Comparison of ENCODE assay signal across 1 cellular context in the genomic region with DNA sequence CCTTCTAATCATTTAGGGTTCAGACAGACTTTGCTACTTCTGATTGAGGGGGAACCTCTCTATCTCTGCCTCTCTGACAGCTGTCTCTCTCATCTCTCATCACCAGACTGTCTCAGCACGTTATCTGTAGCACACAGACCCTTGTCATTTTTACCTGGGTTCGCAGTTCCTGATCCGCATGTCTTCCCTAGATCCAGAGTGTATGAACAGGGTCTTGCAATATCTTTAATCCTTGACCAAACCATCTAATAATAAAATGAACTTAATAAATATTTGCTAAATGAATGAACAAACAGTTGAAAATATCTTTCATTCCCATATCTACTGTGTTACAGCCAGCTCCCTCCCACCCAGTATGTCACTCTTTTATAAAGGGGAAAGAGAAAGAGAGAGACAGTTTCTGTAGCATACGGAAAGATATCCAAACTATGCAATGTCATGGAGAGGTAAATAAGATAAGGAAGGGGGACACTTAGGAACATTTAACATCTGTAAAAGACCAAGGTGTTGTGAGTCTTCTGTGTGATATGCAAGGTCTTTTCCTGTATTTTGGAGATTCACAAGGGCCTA.
A peak's percentile ranks its signal among the peaks of the same experiment; 100 is the strongest.
TF ChIP-seq lines count a peak whose summit lies in the region.

No MANE protein-coding gene starts in this region.

TF ChIP-seq in K562, 482 proteins besides CTCF, POLR2A, EP300 and RAD21 (continued from another document and continues in another):
- TF ChIP-seq GABPB2 (CRISPR knock-in tag; conservative IDR thresholded peaks at IDR 0.05) (no peak), ZNF23 (CRISPR knock-in tag; IDR thresholded peaks at IDR 0.05) (no peak), SIX5 (IDR thresholded peaks at IDR 0.05; ENCODE audit: borderline replicate concordance in 1 of 2, insufficient read depth in 1 of 2, low read depth in 1 of 2, low read length in 2 of 2) (no peak), CCAR2 (IDR thresholded peaks at IDR 0.05; ENCODE audit: low read depth, low read length) (no peak), SP2 (IDR thresholded peaks at IDR 0.05; ENCODE audit: extremely low read depth, low read depth, low read length, poor library complexity, severe bottlenecking) (no peak), GTF2A2 (tag; IDR thresholded peaks at IDR 0.05) (no peak), ZNF644 (tag; IDR thresholded peaks at IDR 0.05; ENCODE audit: low read depth) (no peak), TAF9B (IDR thresholded peaks at IDR 0.05; ENCODE audit: partially characterized antibody) (no peak), SRSF9 (IDR thresholded peaks at IDR 0.05; ENCODE audit: borderline replicate concordance, low read depth, low read length) (no peak), ZNF436 (CRISPR knock-in tag; IDR thresholded peaks at IDR 0.05) (no peak), ZNF354B (CRISPR knock-in tag; IDR thresholded peaks at IDR 0.05) (no peak), MCM2 (IDR thresholded peaks at IDR 0.05; ENCODE audit: low read depth) (no peak), NFE2L1 (tag; IDR thresholded peaks at IDR 0.05; ENCODE audit: borderline replicate concordance, low read depth) (no peak), SMAD3 (CRISPR knock-in tag; conservative IDR thresholded peaks at IDR 0.05) (0 out of 2 replicates have a peak, but pooled peaks have one; percentile 13), XRCC3 (IDR thresholded peaks at IDR 0.05) (no peak), ZNF561 (CRISPR knock-in tag; conservative IDR thresholded peaks at IDR 0.05) (no peak), TSC22D4 (tag; IDR thresholded peaks at IDR 0.05) (no peak), ZNF584 (CRISPR knock-in tag; IDR thresholded peaks at IDR 0.05; ENCODE audit: low read depth) (no peak; the same call in 1 of the 2 replicates), ZNF717 (CRISPR knock-in tag; IDR thresholded peaks at IDR 0.05) (no peak), PML (IDR thresholded peaks at IDR 0.05; ENCODE audit: low read length) (peak; percentile 99), PHB2 (IDR thresholded peaks at IDR 0.05; ENCODE audit: low read depth) (peak; percentile 96), ZNF316 (IDR thresholded peaks at IDR 0.05) (no peak), POLR3G (IDR thresholded peaks at IDR 0.05; ENCODE audit: extremely low read depth, insufficient read length, insufficient replicate concordance) (no peak), LARP7 (IDR thresholded peaks at IDR 0.05) (no peak), HDAC1 (IDR thresholded peaks at IDR 0.05) (peak; percentile 61 to 79), SREBF2 (CRISPR knock-in tag; IDR thresholded peaks at IDR 0.05) (no peak), ZZZ3 (IDR thresholded peaks at IDR 0.05) (no peak), RFX1 (IDR thresholded peaks at IDR 0.05) (no peak), ZNF217 (CRISPR knock-in tag; IDR thresholded peaks at IDR 0.05) (no peak), SMARCB1 (IDR thresholded peaks at IDR 0.05; ENCODE audit: insufficient read length, low read depth) (no peak), YBX1 (IDR thresholded peaks at IDR 0.05) (no peak), KLF13 (tag; IDR thresholded peaks at IDR 0.05; ENCODE audit: borderline replicate concordance, low read depth) (no peak), TOE1 (IDR thresholded peaks at IDR 0.05; ENCODE audit: borderline replicate concordance) (no peak), TOE1 (CRISPR knock-in tag; IDR thresholded peaks at IDR 0.05; ENCODE audit: borderline replicate concordance, low read depth) (no peak), ZNF830 (CRISPR knock-in tag; IDR thresholded peaks at IDR 0.05) (no peak), EP400 (IDR thresholded peaks at IDR 0.05) (peak; percentile 32; the same call in 1 of the 2 replicates), HNRNPK (IDR thresholded peaks at IDR 0.05; ENCODE audit: low read depth, low read length, poor library complexity, severe bottlenecking) (no peak), MIER1 (IDR thresholded peaks at IDR 0.05; ENCODE audit: low read depth) (no peak), HMG20B (CRISPR knock-in tag; IDR thresholded peaks at IDR 0.05) (no peak)
- TF ChIP-seq, protein P1, sequence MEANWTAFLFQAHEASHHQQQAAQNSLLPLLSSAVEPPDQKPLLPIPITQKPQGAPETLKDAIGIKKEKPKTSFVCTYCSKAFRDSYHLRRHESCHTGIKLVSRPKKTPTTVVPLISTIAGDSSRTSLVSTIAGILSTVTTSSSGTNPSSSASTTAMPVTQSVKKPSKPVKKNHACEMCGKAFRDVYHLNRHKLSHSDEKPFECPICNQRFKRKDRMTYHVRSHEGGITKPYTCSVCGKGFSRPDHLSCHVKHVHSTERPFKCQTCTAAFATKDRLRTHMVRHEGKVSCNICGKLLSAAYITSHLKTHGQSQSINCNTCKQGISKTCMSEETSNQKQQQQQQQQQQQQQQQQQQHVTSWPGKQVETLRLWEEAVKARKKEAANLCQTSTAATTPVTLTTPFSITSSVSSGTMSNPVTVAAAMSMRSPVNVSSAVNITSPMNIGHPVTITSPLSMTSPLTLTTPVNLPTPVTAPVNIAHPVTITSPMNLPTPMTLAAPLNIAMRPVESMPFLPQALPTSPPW (CRISPR knock-in tag; IDR thresholded peaks at IDR 0.05) = 0 out of 2 replicates have a peak, but pooled peaks have one; percentile 23
- TF ChIP-seq, protein P2, sequence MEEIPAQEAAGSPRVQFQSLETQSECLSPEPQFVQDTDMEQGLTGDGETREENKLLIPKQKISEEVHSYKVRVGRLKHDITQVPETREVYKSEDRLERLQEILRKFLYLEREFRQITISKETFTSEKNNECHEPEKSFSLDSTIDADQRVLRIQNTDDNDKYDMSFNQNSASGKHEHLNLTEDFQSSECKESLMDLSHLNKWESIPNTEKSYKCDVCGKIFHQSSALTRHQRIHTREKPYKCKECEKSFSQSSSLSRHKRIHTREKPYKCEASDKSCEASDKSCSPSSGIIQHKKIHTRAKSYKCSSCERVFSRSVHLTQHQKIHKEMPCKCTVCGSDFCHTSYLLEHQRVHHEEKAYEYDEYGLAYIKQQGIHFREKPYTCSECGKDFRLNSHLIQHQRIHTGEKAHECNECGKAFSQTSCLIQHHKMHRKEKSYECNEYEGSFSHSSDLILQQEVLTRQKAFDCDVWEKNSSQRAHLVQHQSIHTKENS (CRISPR knock-in tag; IDR thresholded peaks at IDR 0.05) = no peak
- TF ChIP-seq, protein P3, sequence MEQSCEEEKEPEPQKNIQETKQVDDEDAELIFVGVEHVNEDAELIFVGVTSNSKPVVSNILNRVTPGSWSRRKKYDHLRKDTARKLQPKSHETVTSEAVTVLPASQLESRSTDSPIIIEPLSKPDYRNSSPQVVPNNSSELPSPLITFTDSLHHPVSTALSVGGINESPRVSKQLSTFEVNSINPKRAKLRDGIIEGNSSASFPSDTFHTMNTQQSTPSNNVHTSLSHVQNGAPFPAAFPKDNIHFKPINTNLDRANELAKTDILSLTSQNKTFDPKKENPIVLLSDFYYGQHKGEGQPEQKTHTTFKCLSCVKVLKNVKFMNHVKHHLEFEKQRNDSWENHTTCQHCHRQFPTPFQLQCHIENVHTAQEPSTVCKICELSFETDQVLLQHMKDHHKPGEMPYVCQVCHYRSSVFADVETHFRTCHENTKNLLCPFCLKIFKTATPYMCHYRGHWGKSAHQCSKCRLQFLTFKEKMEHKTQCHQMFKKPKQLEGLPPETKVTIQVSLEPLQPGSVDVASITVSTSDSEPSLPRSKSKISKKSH (CRISPR knock-in tag; IDR thresholded peaks at IDR 0.05) = no peak
- TF ChIP-seq, protein P4, sequence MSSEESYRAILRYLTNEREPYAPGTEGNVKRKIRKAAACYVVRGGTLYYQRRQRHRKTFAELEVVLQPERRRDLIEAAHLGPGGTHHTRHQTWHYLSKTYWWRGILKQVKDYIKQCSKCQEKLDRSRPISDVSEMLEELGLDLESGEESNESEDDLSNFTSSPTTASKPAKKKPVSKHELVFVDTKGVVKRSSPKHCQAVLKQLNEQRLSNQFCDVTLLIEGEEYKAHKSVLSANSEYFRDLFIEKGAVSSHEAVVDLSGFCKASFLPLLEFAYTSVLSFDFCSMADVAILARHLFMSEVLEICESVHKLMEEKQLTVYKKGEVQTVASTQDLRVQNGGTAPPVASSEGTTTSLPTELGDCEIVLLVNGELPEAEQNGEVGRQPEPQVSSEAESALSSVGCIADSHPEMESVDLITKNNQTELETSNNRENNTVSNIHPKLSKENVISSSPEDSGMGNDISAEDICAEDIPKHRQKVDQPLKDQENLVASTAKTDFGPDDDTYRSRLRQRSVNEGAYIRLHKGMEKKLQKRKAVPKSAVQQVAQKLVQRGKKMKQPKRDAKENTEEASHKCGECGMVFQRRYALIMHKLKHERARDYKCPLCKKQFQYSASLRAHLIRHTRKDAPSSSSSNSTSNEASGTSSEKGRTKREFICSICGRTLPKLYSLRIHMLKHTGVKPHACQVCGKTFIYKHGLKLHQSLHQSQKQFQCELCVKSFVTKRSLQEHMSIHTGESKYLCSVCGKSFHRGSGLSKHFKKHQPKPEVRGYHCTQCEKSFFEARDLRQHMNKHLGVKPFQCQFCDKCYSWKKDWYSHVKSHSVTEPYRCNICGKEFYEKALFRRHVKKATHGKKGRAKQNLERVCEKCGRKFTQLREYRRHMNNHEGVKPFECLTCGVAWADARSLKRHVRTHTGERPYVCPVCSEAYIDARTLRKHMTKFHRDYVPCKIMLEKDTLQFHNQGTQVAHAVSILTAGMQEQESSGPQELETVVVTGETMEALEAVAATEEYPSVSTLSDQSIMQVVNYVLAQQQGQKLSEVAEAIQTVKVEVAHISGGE (CRISPR knock-in tag; IDR thresholded peaks at IDR 0.05) = 0 out of 6 replicates have a peak, but pooled peaks of 1 of the 3 experiments have one; percentile 24
- TF ChIP-seq, protein P5, sequence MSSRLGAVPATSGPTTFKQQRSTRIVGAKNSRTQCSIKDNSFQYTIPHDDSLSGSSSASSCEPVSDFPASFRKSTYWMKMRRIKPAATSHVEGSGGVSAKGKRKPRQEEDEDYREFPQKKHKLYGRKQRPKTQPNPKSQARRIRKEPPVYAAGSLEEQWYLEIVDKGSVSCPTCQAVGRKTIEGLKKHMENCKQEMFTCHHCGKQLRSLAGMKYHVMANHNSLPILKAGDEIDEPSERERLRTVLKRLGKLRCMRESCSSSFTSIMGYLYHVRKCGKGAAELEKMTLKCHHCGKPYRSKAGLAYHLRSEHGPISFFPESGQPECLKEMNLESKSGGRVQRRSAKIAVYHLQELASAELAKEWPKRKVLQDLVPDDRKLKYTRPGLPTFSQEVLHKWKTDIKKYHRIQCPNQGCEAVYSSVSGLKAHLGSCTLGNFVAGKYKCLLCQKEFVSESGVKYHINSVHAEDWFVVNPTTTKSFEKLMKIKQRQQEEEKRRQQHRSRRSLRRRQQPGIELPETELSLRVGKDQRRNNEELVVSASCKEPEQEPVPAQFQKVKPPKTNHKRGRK (tag; IDR thresholded peaks at IDR 0.05) = no peak
- TF ChIP-seq, protein P6, sequence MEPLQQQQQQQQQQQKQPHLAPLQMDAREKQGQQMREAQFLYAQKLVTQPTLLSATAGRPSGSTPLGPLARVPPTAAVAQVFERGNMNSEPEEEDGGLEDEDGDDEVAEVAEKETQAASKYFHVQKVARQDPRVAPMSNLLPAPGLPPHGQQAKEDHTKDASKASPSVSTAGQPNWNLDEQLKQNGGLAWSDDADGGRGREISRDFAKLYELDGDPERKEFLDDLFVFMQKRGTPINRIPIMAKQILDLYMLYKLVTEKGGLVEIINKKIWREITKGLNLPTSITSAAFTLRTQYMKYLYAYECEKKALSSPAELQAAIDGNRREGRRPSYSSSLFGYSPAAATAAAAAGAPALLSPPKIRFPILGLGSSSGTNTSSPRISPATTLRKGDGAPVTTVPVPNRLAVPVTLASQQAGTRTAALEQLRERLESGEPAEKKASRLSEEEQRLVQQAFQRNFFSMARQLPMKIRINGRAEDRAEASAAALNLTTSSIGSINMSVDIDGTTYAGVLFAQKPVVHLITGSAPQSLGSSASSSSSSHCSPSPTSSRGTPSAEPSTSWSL (CRISPR knock-in tag; IDR thresholded peaks at IDR 0.05; ENCODE audit: borderline replicate concordance) = no peak
- TF ChIP-seq, protein P7, sequence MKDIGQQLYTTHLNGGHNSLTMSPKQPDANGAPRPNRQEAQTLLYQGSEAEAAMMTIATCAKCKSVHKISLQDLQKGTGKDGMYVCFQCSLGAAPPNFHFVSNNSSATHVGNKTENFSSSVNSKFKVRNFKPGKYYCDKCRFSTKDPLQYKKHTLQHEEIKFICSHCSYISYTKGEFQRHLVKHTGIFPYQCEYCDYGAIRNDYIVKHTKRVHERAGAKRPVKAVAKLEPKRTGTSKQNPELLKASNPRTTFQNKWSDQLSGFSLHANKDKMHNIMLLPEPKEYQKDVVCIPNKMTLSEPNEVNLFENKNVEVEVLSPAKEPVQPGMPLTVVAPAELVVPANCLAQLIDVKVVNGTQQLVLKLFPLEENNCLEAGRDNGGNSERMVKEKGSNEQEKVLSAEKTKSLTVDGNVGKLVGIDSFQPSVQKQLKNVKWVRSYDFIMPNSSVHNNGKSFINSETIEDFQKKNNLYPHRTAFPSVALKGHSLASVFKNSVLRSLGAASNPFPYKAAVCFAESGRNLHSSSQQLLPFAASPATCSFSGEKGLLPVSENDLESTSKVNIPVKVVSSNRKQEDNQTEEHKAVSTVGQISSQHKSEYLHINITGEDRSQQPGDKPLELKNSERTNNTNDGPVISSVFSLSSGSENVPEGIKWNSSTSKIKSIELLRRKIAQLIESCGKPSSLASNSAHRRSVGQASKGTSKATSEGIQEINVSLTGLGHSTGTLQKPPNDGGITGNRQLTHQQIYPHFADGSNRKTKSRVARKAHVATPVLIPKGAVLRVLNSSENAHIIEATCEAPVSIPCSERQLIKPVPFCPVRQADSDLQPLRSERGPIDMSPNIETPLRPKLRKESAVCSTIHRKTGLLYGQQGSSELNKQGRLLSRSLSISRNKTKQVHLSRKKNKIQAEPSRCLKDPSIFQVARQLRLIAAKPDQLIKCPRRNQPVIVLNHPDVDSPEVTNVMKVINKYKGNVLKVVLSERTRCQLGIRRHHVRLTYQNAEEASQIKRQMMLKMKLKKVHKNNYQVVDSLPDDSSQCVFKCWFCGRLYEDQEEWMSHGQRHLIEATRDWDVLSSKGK (CRISPR knock-in tag; IDR thresholded peaks at IDR 0.05) = no peak
- TF ChIP-seq, protein P8, sequence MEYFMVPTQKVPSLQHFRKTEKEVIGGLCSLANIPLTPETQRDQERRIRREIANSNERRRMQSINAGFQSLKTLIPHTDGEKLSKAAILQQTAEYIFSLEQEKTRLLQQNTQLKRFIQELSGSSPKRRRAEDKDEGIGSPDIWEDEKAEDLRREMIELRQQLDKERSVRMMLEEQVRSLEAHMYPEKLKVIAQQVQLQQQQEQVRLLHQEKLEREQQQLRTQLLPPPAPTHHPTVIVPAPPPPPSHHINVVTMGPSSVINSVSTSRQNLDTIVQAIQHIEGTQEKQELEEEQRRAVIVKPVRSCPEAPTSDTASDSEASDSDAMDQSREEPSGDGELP (CRISPR knock-in tag; IDR thresholded peaks at IDR 0.05; ENCODE audit: borderline replicate concordance) = no peak
- TF ChIP-seq, protein P9, sequence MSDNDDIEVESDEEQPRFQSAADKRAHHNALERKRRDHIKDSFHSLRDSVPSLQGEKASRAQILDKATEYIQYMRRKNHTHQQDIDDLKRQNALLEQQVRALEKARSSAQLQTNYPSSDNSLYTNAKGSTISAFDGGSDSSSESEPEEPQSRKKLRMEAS (CRISPR knock-in tag; IDR thresholded peaks at IDR 0.05) = no peak
